15 cellular contexts compared by ENCODE assay signal in the genomic region with DNA sequence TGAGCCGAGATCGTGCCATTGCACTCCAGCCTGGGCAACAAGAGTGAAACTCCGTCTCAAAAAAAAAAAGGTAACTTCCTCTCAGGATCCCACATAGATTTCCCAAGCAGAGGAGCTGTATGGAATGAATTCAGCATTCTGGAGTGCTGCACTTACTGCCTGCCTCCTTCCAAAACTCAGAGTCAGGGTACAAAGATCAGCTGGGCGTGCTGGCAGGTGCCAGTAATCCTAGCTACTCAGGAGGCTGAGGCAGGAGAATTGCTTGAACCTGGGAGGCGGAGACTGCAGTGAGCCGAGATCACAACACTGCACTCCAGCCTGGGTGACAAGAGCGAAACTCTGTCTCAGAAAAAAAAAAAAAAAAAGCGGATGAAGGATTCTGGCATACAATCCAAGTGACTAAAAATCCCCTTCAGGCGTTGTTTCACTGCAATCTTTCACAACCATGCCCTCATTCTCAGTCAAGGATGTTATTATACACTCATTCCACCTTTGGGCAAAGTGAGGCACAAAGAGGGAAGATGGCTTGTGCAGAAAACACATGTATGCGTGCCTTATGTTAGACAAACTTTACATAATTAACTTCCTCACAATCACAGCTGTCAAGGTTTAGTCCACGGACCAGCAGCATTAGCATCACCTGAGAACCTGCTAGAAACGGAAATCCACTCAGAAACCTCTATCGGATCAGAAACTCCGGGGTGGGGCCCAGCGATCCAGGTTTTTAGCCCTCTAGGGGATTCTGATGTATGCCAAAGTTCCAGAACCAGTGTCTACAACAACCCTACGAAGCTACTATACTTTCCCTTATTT. TPM values are rescaled to one million over a fixed set of nuclear protein-coding genes. Genes with fewer than 3 reads are reported as not detected.
DNase-seq lines count a peak whose midpoint lies in the region; ATAC-seq, FAIRE-seq and TF ChIP-seq lines count a peak whose summit lies in the region.
"Had no signal": no experiment of that assay in that cellular context is flagged by ENCODE, and none has a peak within 500 bp of the region (broad histone marks: within the 10 kb centered on the region; RNA-seq: fewer than 3 reads in every experiment).

No MANE protein-coding gene starts in this region.

- no peaks in the 10 kb centered on the region for H3K27me3 Mint-ChIP-seq in activated T-helper 2 cell treated with anti-CD3 and anti-CD28 coated beads, Interferon-gamma antibody, Interleukin-2, Interleukin-4, amounts not matched to agents 10 μg/mL and 5 μg/mL and 100 μg/mL, durations not matched to agents 14 hours and 24 hours and 36 hours (ENCODE audit: low read depth)
- H3K27me3 Mint-ChIP-seq in stimulated activated naive B cell treated with anti-CD40 and anti-IgM and Interleukin-4, amounts not matched to agents 10 μg/mL and 1 μg/mL and 100 μg/mL, for 72 hours, result no peaks in the 10 kb centered on the region

- peak overlapping the region; percentile 84 for H3K4me2 ChIP-seq in HepG2 (ENCODE audit: low read depth, low read length)

- intact Hi-C loops in activated T-helper 2 cell treated with anti-CD3 and anti-CD28 coated beads, Interferon-gamma antibody, Interleukin-2, Interleukin-4, amounts not matched to agents 10 μg/mL and 5 μg/mL and 100 μg/mL, durations not matched to agents 14 hours and 24 hours and 36 hours (cut with micrococcal nuclease), result no loop called here
- intact Hi-C loops in HepG2 (cut with micrococcal nuclease; ENCODE audit: unreplicated experiment), result loop anchor here (5.0 kb wide), 3 partner anchors 52 to 148 kb away; no protein-coding TSS in a partner anchor

- in situ Hi-C loops in HepG2 (cut with HindIII; ENCODE audit: extremely low pct_ligation_motif_present, low pct_unique_long_range_greater_than_20kb), result no loop called here

- H3K9me3 Mint-ChIP-seq in activated T-helper 2 cell treated with anti-CD3 and anti-CD28 coated beads, Interferon-gamma antibody, Interleukin-2, Interleukin-4, amounts not matched to agents 10 μg/mL and 5 μg/mL and 100 μg/mL, durations not matched to agents 14 hours and 24 hours and 36 hours, result no peaks in the 10 kb centered on the region
- H3K9me3 Mint-ChIP-seq in stimulated activated naive B cell treated with anti-CD40 and anti-IgM and Interleukin-4, amounts not matched to agents 10 μg/mL and 1 μg/mL and 100 μg/mL, for 72 hours, result no peaks in the 10 kb centered on the region
- H3K9me3 Mint-ChIP-seq: activated naive CD4-positive, alpha-beta T cell treated with anti-CD3 and anti-CD28 coated beads for 36 hours had no signal

- H3K27ac ChIP-seq in HepG2 (ENCODE audit: extremely low read length, insufficient read depth, low read length), result peak overlapping the region; percentile 64

- H3K27ac Mint-ChIP-seq in activated T-helper 2 cell treated with anti-CD3 and anti-CD28 coated beads, Interferon-gamma antibody, Interleukin-2, Interleukin-4, amounts not matched to agents 10 μg/mL and 5 μg/mL and 100 μg/mL, durations not matched to agents 14 hours and 24 hours and 36 hours, result no peak overlapping the region
- H3K27ac Mint-ChIP-seq in stimulated activated naive B cell treated with anti-CD40 and anti-IgM and Interleukin-4, amounts not matched to agents 10 μg/mL and 1 μg/mL and 100 μg/mL, for 72 hours, result peak overlapping the region; percentile 99

- H3K4me1 Mint-ChIP-seq in activated T-helper 2 cell treated with anti-CD3 and anti-CD28 coated beads, Interferon-gamma antibody, Interleukin-2, Interleukin-4, amounts not matched to agents 10 μg/mL and 5 μg/mL and 100 μg/mL, durations not matched to agents 14 hours and 24 hours and 36 hours (ENCODE audit: low read depth), result peaks cover 20% of the 10 kb centered on the region
- peaks cover 20 to 27% of the 10 kb centered on the region in 2 donors for H3K4me1 Mint-ChIP-seq in stimulated activated naive B cell treated with anti-CD40 and anti-IgM and Interleukin-4, amounts not matched to agents 10 μg/mL and 1 μg/mL and 100 μg/mL, for 72 hours

- H3K4me1 ChIP-seq in HepG2 (ENCODE audit: insufficient read depth, low read length), result peaks cover 47% of the 10 kb centered on the region

- no peak for TF ChIP-seq CTCF in HepG2 (CRISPR knock-in tag; IDR thresholded peaks at IDR 0.05)

- TF ChIP-seq EP300 in HepG2 (IDR thresholded peaks at IDR 0.05; ENCODE audit: low read depth in 2 of 2, low read length in 2 of 2) (no peak), HepG2 (CRISPR knock-in tag; IDR thresholded peaks at IDR 0.05; ENCODE audit: borderline replicate concordance) (no peak)

- POLR2A ChIA-PET in HepG2 (lab: Yijun Ruan, JAX), result interaction anchor here (0.8 to 3.5 kb wide), 17 partner anchors 9 to 133 kb away, joined by 3 to 58 read pairs (median 9); a partner anchor contains a TSS

- H3K79me2 ChIP-seq in HepG2 (ENCODE audit: insufficient read depth, low read length), result peaks cover 12% of the 10 kb centered on the region

- peak; percentile 9 for DNase-seq in DMS53 (lab: John Stamatoyannopoulos, UW)
- DNase-seq in DMS53 treated with DMSO at 0.1 percent for 48 hours (lab: John Stamatoyannopoulos, UW; ENCODE audit: unreplicated experiment), result no peak
- DNase-seq in activated T-helper 2 cell treated with anti-CD3 and anti-CD28 coated beads, Interferon-gamma antibody, Interleukin-2, Interleukin-4, amounts not matched to agents 10 μg/mL and 5 μg/mL and 100 μg/mL, durations not matched to agents 14 hours and 24 hours and 36 hours (ENCODE audit: low spot score), result no peak
- peak; percentile 58 for DNase-seq in HepG2 (ENCODE audit: low spot score)
- DNase-seq in stimulated activated naive B cell treated with anti-CD40 and anti-IgM and Interleukin-4, amounts not matched to agents 10 μg/mL and 1 μg/mL and 100 μg/mL, for 72 hours, result no peak
- DNase-seq in activated effector memory CD4-positive, alpha-beta T cell treated with anti-CD3 and anti-CD28 coated beads, Interleukin-2, amount 50 U/mL, for 16 hours, result no peak
- DNase-seq in AG20443 (ENCODE audit: low spot score), result no peak
- no peak for DNase-seq in NCI-H146 (lab: John Stamatoyannopoulos, UW)
- DNase-seq: 8988T; activated naive CD4-positive, alpha-beta T cell treated with anti-CD3 and anti-CD28 coated beads for 36 hours; MG63; PC-3; T-helper 2 cell had no signal

- CTCF ChIA-PET in HepG2 (lab: Yijun Ruan, JAX; ENCODE audit: low intra/inter-chr PET ratio, low total read pairs), result no interaction called here

- peak overlapping the region; percentile 83 for H2AFZ ChIP-seq in HepG2 (ENCODE audit: low read length)

- no peak; a peak in 1 of 4 replicates for TF ChIP-seq POLR2A in HepG2 (IDR thresholded peaks at IDR 0.05; ENCODE audit: insufficient read depth in 1 of 2, low read depth in 2 of 2, low read length in 2 of 2)

- peak overlapping the region; percentile 18 to 62 (median 38); a peak in 5 of 6 replicates for H3K4me3 ChIP-seq in HepG2 (replicated peaks in 1 of 3; ENCODE audit: insufficient read depth in 1 of 3, low read depth in 2 of 3, low read length in 3 of 3)

- peaks cover 24% of the 10 kb centered on the region for H3K36me3 Mint-ChIP-seq in activated T-helper 2 cell treated with anti-CD3 and anti-CD28 coated beads, Interferon-gamma antibody, Interleukin-2, Interleukin-4, amounts not matched to agents 10 μg/mL and 5 μg/mL and 100 μg/mL, durations not matched to agents 14 hours and 24 hours and 36 hours (ENCODE audit: low read depth)
- peaks cover 10 to 18% of the 10 kb centered on the region in 2 donors for H3K36me3 Mint-ChIP-seq in stimulated activated naive B cell treated with anti-CD40 and anti-IgM and Interleukin-4, amounts not matched to agents 10 μg/mL and 1 μg/mL and 100 μg/mL, for 72 hours

- H3K9me3 ChIP-seq in HepG2 (ENCODE audit: low read length), result no peaks in the 10 kb centered on the region
- H3K9me3 ChIP-seq: MG63, suprapubic skin had no signal

- no peak for TF ChIP-seq RAD21 in HepG2 (CRISPR knock-in tag; IDR thresholded peaks at IDR 0.05)

- no peaks in the 10 kb centered on the region for H3K27me3 ChIP-seq in HepG2 (ENCODE audit: control insufficient read depth in 1 of 2, insufficient read depth in 2 of 2, low read length in 2 of 2)
- H3K27me3 ChIP-seq: MG63, suprapubic skin had no signal

- 1% methylated on average over 12 of the region's 16 CpGs for WGBS in HepG2 (ENCODE audit: low lambda C conversion rate)

- no TSS peak for BruUV-seq in HepG2 (replicated peaks; lab: Mats Ljungman, UMichigan)

- peak; percentile 57 for FAIRE-seq in HepG2 (lab: Jason Lieb, UNC)
- FAIRE-seq: H54 had no signal

- peaks cover 4 to 13% of the 10 kb centered on the region in 2 experiments; a peak in 3 of 5 replicates for H3K36me3 ChIP-seq in HepG2 (replicated peaks in 1 of 2; ENCODE audit: control insufficient read depth in 1 of 2, insufficient read depth in 2 of 2, low read length in 2 of 2)

- peak overlapping the region; percentile 36 for H3K9ac ChIP-seq in HepG2 (ENCODE audit: insufficient read depth, low read depth, low read length)

- peak; percentile 8; the same call in 2 of the 3 replicates for ATAC-seq in HepG2
- no peak for ATAC-seq in stimulated activated naive B cell treated with anti-CD40 and anti-IgM and Interleukin-4, amounts not matched to agents 10 μg/mL and 1 μg/mL and 100 μg/mL, for 72 hours (replicated peaks)
- ATAC-seq: PC-3 had no signal

- peak overlapping the region; percentile 95 for H3K4me3 Mint-ChIP-seq in activated T-helper 2 cell treated with anti-CD3 and anti-CD28 coated beads, Interferon-gamma antibody, Interleukin-2, Interleukin-4, amounts not matched to agents 10 μg/mL and 5 μg/mL and 100 μg/mL, durations not matched to agents 14 hours and 24 hours and 36 hours (ENCODE audit: low read depth)
- no peak overlapping the region for H3K4me3 Mint-ChIP-seq in stimulated activated naive B cell treated with anti-CD40 and anti-IgM and Interleukin-4, amounts not matched to agents 10 μg/mL and 1 μg/mL and 100 μg/mL, for 72 hours

- no peaks in the 10 kb centered on the region for H4K20me1 ChIP-seq in HepG2 (ENCODE audit: insufficient read depth, low read length)

RNA-seq across cellular contexts. Expression of a gene that starts 1.1 kb away (rescaled TPM):
- total RNA-seq in activated T-helper 2 cell treated with anti-CD3 and anti-CD28 coated beads, Interferon-gamma antibody, Interleukin-2, Interleukin-4, amounts not matched to agents 10 μg/mL and 5 μg/mL and 100 μg/mL, durations not matched to agents 14 hours and 24 hours and 36 hours, result 55.4 and 60.6 TPM in 2 replicates
- 27.5 and 31.4 TPM in 2 replicates for total RNA-seq in HepG2 (2016; rRNA removed; fragmentation: Illumina TruSeq; extraction: Trizol)
- 16.8 and 19.1 TPM in 2 replicates for total RNA-seq in HepG2 (2016; cell fraction: cytosol; rRNA removed; fragmentation: Illumina TruSeq; extraction: Trizol; ENCODE audit: low read depth)
- total RNA-seq in HepG2 (2016; cell fraction: insoluble cytoplasmic fraction; rRNA removed; fragmentation: Illumina TruSeq; extraction: Trizol), result 32.5 and 33.9 TPM in 2 replicates
- total RNA-seq in HepG2 (2016; cell fraction: membrane; rRNA removed; fragmentation: Illumina TruSeq; extraction: Trizol), result 15.1 and 15.8 TPM in 2 replicates
- total RNA-seq in HepG2 (2016; cell fraction: nucleus; rRNA removed; fragmentation: Illumina TruSeq; extraction: Trizol), result 16.0 and 18.3 TPM in 2 replicates
- polyA plus RNA-seq in HepG2 (2011; rRNA removed), result 11.8 and 14.3 TPM in 2 replicates
- polyA plus RNA-seq in HepG2 (2011; cell fraction: cytosol; rRNA removed), result 10.6 and 13.4 TPM in 2 replicates
- polyA plus RNA-seq in HepG2 (2011; cell fraction: nucleus; rRNA removed), result 22.9 and 24.1 TPM in 2 replicates
- polyA plus RNA-seq in HepG2 (2012), result 7.3 and 8.5 TPM in 2 replicates
- 11.0 and 12.6 TPM in 2 replicates for polyA plus RNA-seq in HepG2 (2016; cell fraction: cytosol; fragmentation: Illumina TruSeq; extraction: Trizol; ENCODE audit: low read depth)
- polyA plus RNA-seq in HepG2 (2016; cell fraction: insoluble cytoplasmic fraction; fragmentation: Illumina TruSeq; extraction: Trizol; ENCODE audit: low read depth), result 33.1 and 34.7 TPM in 2 replicates
- 11.4 and 13.2 TPM in 2 replicates for polyA plus RNA-seq in HepG2 (2016; cell fraction: membrane; fragmentation: Illumina TruSeq; extraction: Trizol; ENCODE audit: low read depth)
- 32.5 and 32.7 TPM in 2 replicates for polyA plus RNA-seq in HepG2 (2016; cell fraction: nucleus; fragmentation: Illumina TruSeq; extraction: Trizol; ENCODE audit: insufficient read depth, low read depth)
- polyA minus RNA-seq in HepG2 (2011; rRNA and poly(A)+ RNA removed; ENCODE audit: low replicate concordance), result 17.5 and 18.0 TPM in 2 replicates
- 6.7 and 8.4 TPM in 2 replicates for polyA minus RNA-seq in HepG2 (2011; cell fraction: cytosol; rRNA and poly(A)+ RNA removed)
- polyA minus RNA-seq in HepG2 (2011; cell fraction: nucleus; rRNA and poly(A)+ RNA removed), result 18.2 and 19.4 TPM in 2 replicates

RNA-seq across cellular contexts. Expression of a gene that starts 9.6 kb away (rescaled TPM):
- total RNA-seq in activated T-helper 2 cell treated with anti-CD3 and anti-CD28 coated beads, Interferon-gamma antibody, Interleukin-2, Interleukin-4, amounts not matched to agents 10 μg/mL and 5 μg/mL and 100 μg/mL, durations not matched to agents 14 hours and 24 hours and 36 hours, result 892 and 921 TPM in 2 replicates
- 103 and 124 TPM in 2 replicates for total RNA-seq in HepG2 (2016; rRNA removed; fragmentation: Illumina TruSeq; extraction: Trizol)
- total RNA-seq in HepG2 (2016; cell fraction: cytosol; rRNA removed; fragmentation: Illumina TruSeq; extraction: Trizol; ENCODE audit: low read depth), result 57.9 and 62.2 TPM in 2 replicates
- 112 and 139 TPM in 2 replicates for total RNA-seq in HepG2 (2016; cell fraction: insoluble cytoplasmic fraction; rRNA removed; fragmentation: Illumina TruSeq; extraction: Trizol)
- total RNA-seq in HepG2 (2016; cell fraction: membrane; rRNA removed; fragmentation: Illumina TruSeq; extraction: Trizol), result 82.6 and 91.4 TPM in 2 replicates
- total RNA-seq in HepG2 (2016; cell fraction: nucleus; rRNA removed; fragmentation: Illumina TruSeq; extraction: Trizol), result 41.9 and 43.3 TPM in 2 replicates
- polyA plus RNA-seq in HepG2 (2011; rRNA removed), result 858 and 969 TPM in 2 replicates
- polyA plus RNA-seq in HepG2 (2011; cell fraction: cytosol; rRNA removed), result 832 and 1,201 TPM in 2 replicates
- polyA plus RNA-seq in HepG2 (2011; cell fraction: nucleus; rRNA removed), result 345 and 371 TPM in 2 replicates
- 159 and 278 TPM in 2 replicates for polyA plus RNA-seq in HepG2 (2012)
- 67.7 and 71.5 TPM in 2 replicates for polyA plus RNA-seq in HepG2 (2016; cell fraction: cytosol; fragmentation: Illumina TruSeq; extraction: Trizol; ENCODE audit: low read depth)
- polyA plus RNA-seq in HepG2 (2016; cell fraction: insoluble cytoplasmic fraction; fragmentation: Illumina TruSeq; extraction: Trizol; ENCODE audit: low read depth), result 127 and 134 TPM in 2 replicates
- polyA plus RNA-seq in HepG2 (2016; cell fraction: membrane; fragmentation: Illumina TruSeq; extraction: Trizol; ENCODE audit: low read depth), result 86.0 and 88.7 TPM in 2 replicates
- polyA plus RNA-seq in HepG2 (2016; cell fraction: nucleus; fragmentation: Illumina TruSeq; extraction: Trizol; ENCODE audit: insufficient read depth, low read depth), result 73.5 and 82.4 TPM in 2 replicates
- polyA minus RNA-seq in HepG2 (2011; rRNA and poly(A)+ RNA removed; ENCODE audit: low replicate concordance), result 698 and 901 TPM in 2 replicates
- 108 and 111 TPM in 2 replicates for polyA minus RNA-seq in HepG2 (2011; cell fraction: cytosol; rRNA and poly(A)+ RNA removed)
- polyA minus RNA-seq in HepG2 (2011; cell fraction: nucleus; rRNA and poly(A)+ RNA removed), result 36.1 and 40.8 TPM in 2 replicates

RNA-seq across cellular contexts. Expression of a gene that starts 11.8 kb away (rescaled TPM):
- total RNA-seq in activated T-helper 2 cell treated with anti-CD3 and anti-CD28 coated beads, Interferon-gamma antibody, Interleukin-2, Interleukin-4, amounts not matched to agents 10 μg/mL and 5 μg/mL and 100 μg/mL, durations not matched to agents 14 hours and 24 hours and 36 hours, result 37.2 and 43.3 TPM in 2 replicates
- 11.3 and 15.4 TPM in 2 replicates for total RNA-seq in HepG2 (2016; rRNA removed; fragmentation: Illumina TruSeq; extraction: Trizol)
- 7.1 and 8.1 TPM in 2 replicates for total RNA-seq in HepG2 (2016; cell fraction: cytosol; rRNA removed; fragmentation: Illumina TruSeq; extraction: Trizol; ENCODE audit: low read depth)
- 10.9 and 14.5 TPM in 2 replicates for total RNA-seq in HepG2 (2016; cell fraction: insoluble cytoplasmic fraction; rRNA removed; fragmentation: Illumina TruSeq; extraction: Trizol)
- total RNA-seq in HepG2 (2016; cell fraction: membrane; rRNA removed; fragmentation: Illumina TruSeq; extraction: Trizol), result 15.0 and 16.4 TPM in 2 replicates
- 12.3 and 18.6 TPM in 2 replicates for total RNA-seq in HepG2 (2016; cell fraction: nucleus; rRNA removed; fragmentation: Illumina TruSeq; extraction: Trizol)
- 6.1 and 10.1 TPM in 2 replicates for polyA plus RNA-seq in HepG2 (2011; rRNA removed)
- 5.6 and 8.0 TPM in 2 replicates for polyA plus RNA-seq in HepG2 (2011; cell fraction: cytosol; rRNA removed)
- polyA plus RNA-seq in HepG2 (2011; cell fraction: nucleus; rRNA removed), result 19.7 and 19.9 TPM in 2 replicates
- 7.0 TPM in 2 replicates for polyA plus RNA-seq in HepG2 (2012)
- 7.6 and 8.0 TPM in 2 replicates for polyA plus RNA-seq in HepG2 (2016; cell fraction: cytosol; fragmentation: Illumina TruSeq; extraction: Trizol; ENCODE audit: low read depth)
- polyA plus RNA-seq in HepG2 (2016; cell fraction: insoluble cytoplasmic fraction; fragmentation: Illumina TruSeq; extraction: Trizol; ENCODE audit: low read depth), result 12.7 and 16.2 TPM in 2 replicates
- 12.7 and 14.1 TPM in 2 replicates for polyA plus RNA-seq in HepG2 (2016; cell fraction: membrane; fragmentation: Illumina TruSeq; extraction: Trizol; ENCODE audit: low read depth)
- 21.7 and 21.8 TPM in 2 replicates for polyA plus RNA-seq in HepG2 (2016; cell fraction: nucleus; fragmentation: Illumina TruSeq; extraction: Trizol; ENCODE audit: insufficient read depth, low read depth)
- polyA minus RNA-seq in HepG2 (2011; rRNA and poly(A)+ RNA removed; ENCODE audit: low replicate concordance), result 23.8 and 48.7 TPM in 2 replicates
- polyA minus RNA-seq in HepG2 (2011; cell fraction: cytosol; rRNA and poly(A)+ RNA removed), result 4.7 and 7.0 TPM in 2 replicates
- polyA minus RNA-seq in HepG2 (2011; cell fraction: nucleus; rRNA and poly(A)+ RNA removed), result 13.6 and 16.2 TPM in 2 replicates

RNA-seq across cellular contexts. Expression of a gene that starts 26.5 kb away (rescaled TPM):
- total RNA-seq in activated T-helper 2 cell treated with anti-CD3 and anti-CD28 coated beads, Interferon-gamma antibody, Interleukin-2, Interleukin-4, amounts not matched to agents 10 μg/mL and 5 μg/mL and 100 μg/mL, durations not matched to agents 14 hours and 24 hours and 36 hours, result 40.1 and 41.9 TPM in 2 replicates
- 46.1 and 58.2 TPM in 2 replicates for total RNA-seq in HepG2 (2016; rRNA removed; fragmentation: Illumina TruSeq; extraction: Trizol)
- 62.9 and 64.6 TPM in 2 replicates for total RNA-seq in HepG2 (2016; cell fraction: cytosol; rRNA removed; fragmentation: Illumina TruSeq; extraction: Trizol; ENCODE audit: low read depth)
- 45.3 and 56.4 TPM in 2 replicates for total RNA-seq in HepG2 (2016; cell fraction: insoluble cytoplasmic fraction; rRNA removed; fragmentation: Illumina TruSeq; extraction: Trizol)
- total RNA-seq in HepG2 (2016; cell fraction: membrane; rRNA removed; fragmentation: Illumina TruSeq; extraction: Trizol), result 118 and 121 TPM in 2 replicates
- total RNA-seq in HepG2 (2016; cell fraction: nucleus; rRNA removed; fragmentation: Illumina TruSeq; extraction: Trizol), result 25.4 and 29.3 TPM in 2 replicates
- polyA plus RNA-seq in HepG2 (2011; rRNA removed), result 70.6 and 85.3 TPM in 2 replicates
- polyA plus RNA-seq in HepG2 (2011; cell fraction: cytosol; rRNA removed), result 84.8 and 95.4 TPM in 2 replicates
- polyA plus RNA-seq in HepG2 (2011; cell fraction: nucleus; rRNA removed), result 35.1 and 40.0 TPM in 2 replicates
- 56.1 and 70.1 TPM in 2 replicates for polyA plus RNA-seq in HepG2 (2012)
- polyA plus RNA-seq in HepG2 (2016; cell fraction: cytosol; fragmentation: Illumina TruSeq; extraction: Trizol; ENCODE audit: low read depth), result 91.9 and 92.3 TPM in 2 replicates
- polyA plus RNA-seq in HepG2 (2016; cell fraction: insoluble cytoplasmic fraction; fragmentation: Illumina TruSeq; extraction: Trizol; ENCODE audit: low read depth), result 62.2 and 67.0 TPM in 2 replicates
- 136 and 141 TPM in 2 replicates for polyA plus RNA-seq in HepG2 (2016; cell fraction: membrane; fragmentation: Illumina TruSeq; extraction: Trizol; ENCODE audit: low read depth)
- polyA plus RNA-seq in HepG2 (2016; cell fraction: nucleus; fragmentation: Illumina TruSeq; extraction: Trizol; ENCODE audit: insufficient read depth, low read depth), result 55.6 and 56.4 TPM in 2 replicates
- 51.1 and 129 TPM in 2 replicates for polyA minus RNA-seq in HepG2 (2011; rRNA and poly(A)+ RNA removed; ENCODE audit: low replicate concordance)
- polyA minus RNA-seq in HepG2 (2011; cell fraction: cytosol; rRNA and poly(A)+ RNA removed), result 45.3 and 51.1 TPM in 2 replicates
- 11.2 and 19.6 TPM in 2 replicates for polyA minus RNA-seq in HepG2 (2011; cell fraction: nucleus; rRNA and poly(A)+ RNA removed)

RNA-seq across cellular contexts. Expression of a gene that starts 45.5 kb away (rescaled TPM):
- total RNA-seq in activated T-helper 2 cell treated with anti-CD3 and anti-CD28 coated beads, Interferon-gamma antibody, Interleukin-2, Interleukin-4, amounts not matched to agents 10 μg/mL and 5 μg/mL and 100 μg/mL, durations not matched to agents 14 hours and 24 hours and 36 hours, result 117 and 122 TPM in 2 replicates
- total RNA-seq in HepG2 (2016; rRNA removed; fragmentation: Illumina TruSeq; extraction: Trizol), result 8.4 and 9.4 TPM in 2 replicates
- 5.6 and 6.0 TPM in 2 replicates for total RNA-seq in HepG2 (2016; cell fraction: cytosol; rRNA removed; fragmentation: Illumina TruSeq; extraction: Trizol; ENCODE audit: low read depth)
- 6.3 and 8.5 TPM in 2 replicates for total RNA-seq in HepG2 (2016; cell fraction: insoluble cytoplasmic fraction; rRNA removed; fragmentation: Illumina TruSeq; extraction: Trizol)
- total RNA-seq in HepG2 (2016; cell fraction: membrane; rRNA removed; fragmentation: Illumina TruSeq; extraction: Trizol), result 9.2 and 11.0 TPM in 2 replicates
- 6.6 and 9.5 TPM in 2 replicates for total RNA-seq in HepG2 (2016; cell fraction: nucleus; rRNA removed; fragmentation: Illumina TruSeq; extraction: Trizol)
- polyA plus RNA-seq in HepG2 (2011; rRNA removed), result 15.7 and 18.5 TPM in 2 replicates
- 7.3 and 12.2 TPM in 2 replicates for polyA plus RNA-seq in HepG2 (2011; cell fraction: cytosol; rRNA removed)
- polyA plus RNA-seq in HepG2 (2011; cell fraction: nucleus; rRNA removed), result 56.4 and 86.5 TPM in 2 replicates
- polyA plus RNA-seq in HepG2 (2012), result 23.6 and 27.1 TPM in 2 replicates
- 7.5 and 7.7 TPM in 2 replicates for polyA plus RNA-seq in HepG2 (2016; cell fraction: cytosol; fragmentation: Illumina TruSeq; extraction: Trizol; ENCODE audit: low read depth)
- 11.5 and 13.3 TPM in 2 replicates for polyA plus RNA-seq in HepG2 (2016; cell fraction: insoluble cytoplasmic fraction; fragmentation: Illumina TruSeq; extraction: Trizol; ENCODE audit: low read depth)
- 12.3 and 13.5 TPM in 2 replicates for polyA plus RNA-seq in HepG2 (2016; cell fraction: membrane; fragmentation: Illumina TruSeq; extraction: Trizol; ENCODE audit: low read depth)
- 17.9 and 27.8 TPM in 2 replicates for polyA plus RNA-seq in HepG2 (2016; cell fraction: nucleus; fragmentation: Illumina TruSeq; extraction: Trizol; ENCODE audit: insufficient read depth, low read depth)
- polyA minus RNA-seq in HepG2 (2011; rRNA and poly(A)+ RNA removed; ENCODE audit: low replicate concordance), result 1.6 and 9.8 TPM in 2 replicates
- 6.4 and 9.8 TPM in 2 replicates for polyA minus RNA-seq in HepG2 (2011; cell fraction: cytosol; rRNA and poly(A)+ RNA removed)
- polyA minus RNA-seq in HepG2 (2011; cell fraction: nucleus; rRNA and poly(A)+ RNA removed), result 7.9 and 15.4 TPM in 2 replicates

Comparison
In these comparisons a context has a peak if more than half of its experiments do, and no peak if none do; other contexts are left out.
1. DNase-seq: peak in DMS53 (single experiment) and HepG2 (single experiment); none in DMS53 treated with DMSO at 0.1 percent for 48 hours (single experiment), activated T-helper 2 cell treated with anti-CD3 and anti-CD28 coated beads, Interferon-gamma antibody, Interleukin-2, Interleukin-4, amounts not matched to agents 10 μg/mL and 5 μg/mL and 100 μg/mL, durations not matched to agents 14 hours and 24 hours and 36 hours (single experiment), stimulated activated naive B cell treated with anti-CD40 and anti-IgM and Interleukin-4, amounts not matched to agents 10 μg/mL and 1 μg/mL and 100 μg/mL, for 72 hours (single experiment), activated effector memory CD4-positive, alpha-beta T cell treated with anti-CD3 and anti-CD28 coated beads, Interleukin-2, amount 50 U/mL, for 16 hours (single experiment), AG20443 (single experiment) and NCI-H146 (single experiment).